8 cellular contexts compared by ENCODE assay signal in genomic region chr1:229507951-229508822, GRCh38. TPM values are rescaled to one million over a fixed set of nuclear protein-coding genes. Genes with fewer than 3 reads are reported as not detected.
DNase-seq lines count a peak whose midpoint lies in the region; ATAC-seq and TF ChIP-seq lines count a peak whose summit lies in the region.

TSS of gene NUP133 (minus strand) at chr1:229508341. CDS start at chr1:229508249, 92 bp downstream.

- H3K4me3 Mint-ChIP-seq in CD8-positive, alpha-beta T cell, result peak within 1 kb of the TSS; percentile 87

- H3K9me3 ChIP-seq in CD8-positive, alpha-beta T cell (ENCODE audit: low read length), result no peaks in the 10 kb centered on the region
- no peaks in the 10 kb centered on the region for H3K9me3 ChIP-seq in lung (ENCODE audit: control insufficient read depth in 2 of 2, insufficient read depth in 1 of 2, low read length in 1 of 2)

- CTCF ChIA-PET in CD8-positive, alpha-beta T cell (lab: Charles Lee), result interaction anchor here (0.8 to 2.8 kb wide), 6 partner anchors 27 to 844 kb away, joined by 3 to 10 read pairs (median 4); no protein-coding TSS in a partner anchor

- no peak for TF ChIP-seq CTCF in CD8-positive, alpha-beta T cell (IDR thresholded peaks at IDR 0.05)
- TF ChIP-seq CTCF in lung (IDR thresholded peaks at IDR 0.05; ENCODE audit: control extremely low read depth, extremely low read depth), result no peak

- H3K36me3 ChIP-seq in CD8-positive, alpha-beta T cell (ENCODE audit: insufficient read depth, low read length), result peaks cover 4% of the 10 kb centered on the region
- H3K36me3 ChIP-seq in lung (ENCODE audit: control insufficient read depth in 2 of 2, insufficient read depth in 2 of 2, low read length in 2 of 2), result peaks cover 2 to 8% of the 10 kb centered on the region in 2 donors

- H3K4me3 ChIP-seq in CD8-positive, alpha-beta T cell (ENCODE audit: low read depth, low read length), result peak within 1 kb of the TSS; percentile 99
- peak within 1 kb of the TSS; percentile 99 for H3K4me3 ChIP-seq in lung

- peak within 1 kb of the TSS; percentile 97 for H3K27ac ChIP-seq in CD8-positive, alpha-beta T cell (ENCODE audit: low read depth, low read length)
- H3K27ac ChIP-seq in lung (ENCODE audit: low read depth in 1 of 2, low read length in 1 of 2), result peak within 1 kb of the TSS; percentile 95 to 99

- no peaks in the 10 kb centered on the region for H3K9me3 Mint-ChIP-seq in CD8-positive, alpha-beta T cell

- POLR2A ChIA-PET in CD8-positive, alpha-beta T cell (lab: Charles Lee), result interaction anchor here (0.5 to 2.4 kb wide), 9 partner anchors 10 to 1019 kb away, joined by 3 to 19 read pairs (median 3); partner anchors contain the start of genes ABCB10 and CCSAP

- WGBS in lung, 2 donors, result 0 to 1% methylated on average over 58 to 65 of the region's 65 CpGs

- peak; percentile 96 to 100 (median 99) for DNase-seq in CD8-positive, alpha-beta T cell
- DNase-seq in HS-27A (ENCODE audit: low read depth) (peak; percentile 89), NK-92 (lab: John Stamatoyannopoulos, UW; ENCODE audit: unreplicated experiment) (peak; percentile 78), lung (ENCODE audit: low spot score) (peak; percentile 99)
- DNase-seq in activated CD8-positive, alpha-beta memory T cell treated with anti-CD3 and anti-CD28 coated beads for 1 hour (ENCODE audit: extremely low read depth in 1 of 2, low read depth in 1 of 2), result peak; percentile 99
- peak; percentile 99 for DNase-seq in effector CD4-positive, alpha-beta T cell
- peak; percentile 97 to 98 (median 98) for DNase-seq in stimulated activated CD4-positive, alpha-beta T cell treated with anti-CD3 and anti-CD28 coated beads, TNF-alpha, amount 100 ng/mL, for 4 hours (ENCODE audit: low read depth in 3 of 3)

- intact Hi-C loops in CD8-positive, alpha-beta T cell (cut with DNase I, micrococcal nuclease), result loop anchor here (1.0 to 10.0 kb wide), 10 partner anchors 51 to 1134 kb away; partner anchors contain the start of genes RAB4A (in 2 of the 2), TAF5L (in 2 of the 2), URB2 (in 2 of the 2) and ABCB10 (in 1 of the 2)

- H3K27me3 Mint-ChIP-seq in CD8-positive, alpha-beta T cell (ENCODE audit: low read depth), result no peaks in the 10 kb centered on the region

- H3K36me3 Mint-ChIP-seq in CD8-positive, alpha-beta T cell, result peaks cover 21% of the 10 kb centered on the region

- H3K4me1 ChIP-seq in CD8-positive, alpha-beta T cell (ENCODE audit: insufficient read depth, low read length), result peaks cover 20% of the 10 kb centered on the region
- peaks cover 0 to 6% of the 10 kb centered on the region in 2 donors for H3K4me1 ChIP-seq in lung (ENCODE audit: control insufficient read depth in 2 of 2, insufficient read depth in 2 of 2, low read length in 2 of 2)

- no peaks in the 10 kb centered on the region for H3K27me3 ChIP-seq in CD8-positive, alpha-beta T cell (ENCODE audit: insufficient read depth, low read length)
- H3K27me3 ChIP-seq in lung (ENCODE audit: control insufficient read depth, insufficient read depth), result no peaks in the 10 kb centered on the region

- ATAC-seq in CD8-positive, alpha-beta T cell, result peak; percentile 94
- ATAC-seq in GM19467 (IDR thresholded peaks at IDR 0.05; ENCODE audit: unreplicated experiment) (peak; percentile 88), lung (ENCODE audit: insufficient read depth, low FRiP score) (peak; percentile 97)

- H3K4me1 Mint-ChIP-seq in CD8-positive, alpha-beta T cell (ENCODE audit: low read depth), result peaks cover 29% of the 10 kb centered on the region

- H3K27ac Mint-ChIP-seq in CD8-positive, alpha-beta T cell, result peak within 1 kb of the TSS; percentile 99

RNA-seq across cellular contexts. Expression of gene NUP133, which starts in this region (rescaled TPM):
- total RNA-seq in CD8-positive, alpha-beta T cell, result 10 to 100 TPM; 49.0 to 50.7 TPM
- total RNA-seq in lung, result 10 to 100 TPM; 36.2 to 57.6 TPM
- polyA plus RNA-seq in lung, result 10 to 100 TPM; 12.9 to 14.4 TPM

Comparison
In these comparisons a context has a peak if more than half of its experiments do, and no peak if none do; other contexts are left out.
1. Peak in every context shown above with its lines: DNase-seq, ATAC-seq, H3K4me3 ChIP-seq and H3K27ac ChIP-seq.